ENCODE assay signal across 21 cellular contexts in the genomic region with DNA sequence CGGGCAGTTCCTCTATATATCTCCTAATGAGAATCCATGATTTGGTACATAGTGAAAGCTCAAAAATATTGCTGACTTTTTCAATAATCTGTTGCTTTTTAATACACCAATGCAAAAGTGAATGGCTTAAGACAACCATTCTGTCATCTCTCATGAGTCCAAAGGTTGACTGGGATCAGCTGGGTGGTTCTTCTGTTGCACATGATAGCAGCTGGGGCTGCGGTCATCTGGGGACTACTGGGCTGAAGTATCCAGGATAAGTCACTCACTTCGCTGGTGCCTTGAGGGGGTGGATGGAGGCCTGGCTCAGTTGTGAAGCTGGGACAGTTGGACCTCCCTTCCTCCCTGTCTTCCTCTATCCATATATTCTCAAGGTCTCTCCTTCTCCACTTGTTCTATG. TPM values are rescaled to one million over a fixed set of nuclear protein-coding genes. Genes with fewer than 3 reads are reported as not detected.
DNase-seq lines count a peak whose midpoint lies in the region; ATAC-seq, FAIRE-seq and TF ChIP-seq lines count a peak whose summit lies in the region.
"Had no signal": no experiment of that assay in that cellular context is flagged by ENCODE, and none has a peak within 500 bp of the region (broad histone marks: within the 10 kb centered on the region; RNA-seq: fewer than 3 reads in every experiment).

No MANE protein-coding gene starts in this region.

- CTCF ChIA-PET in HEK293 (lab: Yijun Ruan, JAX), result interaction anchor here (0.6 to 2.6 kb wide), 7 partner anchors 10 to 327 kb away, joined by 3 to 28 read pairs (median 3); no protein-coding TSS in a partner anchor
- CTCF ChIA-PET in K562 (lab: Yijun Ruan, JAX; ENCODE audit: low intra/inter-chr PET ratio), result no interaction called here
- CTCF ChIA-PET in HepG2 (lab: Yijun Ruan, JAX; ENCODE audit: low intra/inter-chr PET ratio, low total read pairs), result no interaction called here

- TF ChIP-seq POLR2A in K562 (conservative IDR thresholded peaks at IDR 0.05), result no peak
- no peak for TF ChIP-seq POLR2A in HepG2 (IDR thresholded peaks at IDR 0.05; ENCODE audit: insufficient read depth in 1 of 2, low read depth in 2 of 2, low read length in 2 of 2)

- TF ChIP-seq RAD21 in K562 (CRISPR knock-in tag; conservative IDR thresholded peaks at IDR 0.05 in 1 of 2, IDR thresholded peaks at IDR 0.05 in 1 of 2), result no peak
- TF ChIP-seq RAD21 in HepG2 (CRISPR knock-in tag; IDR thresholded peaks at IDR 0.05), result no peak

- no TSS peak for BruUV-seq in K562 (replicated peaks; lab: Mats Ljungman, UMichigan)
- no TSS peak for BruUV-seq in HepG2 (replicated peaks; lab: Mats Ljungman, UMichigan)

- no peak for ATAC-seq in K562
- ATAC-seq in HepG2, result no peak

- TF ChIP-seq EP300 in K562 (IDR thresholded peaks at IDR 0.05; ENCODE audit: low read length) (no peak), HepG2 (IDR thresholded peaks at IDR 0.05; ENCODE audit: low read depth in 2 of 2, low read length in 2 of 2) (no peak), HepG2 (CRISPR knock-in tag; IDR thresholded peaks at IDR 0.05; ENCODE audit: borderline replicate concordance) (no peak)

- H3K79me2 ChIP-seq in K562 (ENCODE audit: control insufficient read depth, insufficient read depth, low read length) (no peaks in the 10 kb centered on the region), HepG2 (ENCODE audit: insufficient read depth, low read length) (no peaks in the 10 kb centered on the region)

- H3K4me3 ChIP-seq in HEK293 (ENCODE audit: low read depth, low read length) (no peak overlapping the region), K562 (no peak overlapping the region), HepG2 (replicated peaks in 1 of 3; ENCODE audit: insufficient read depth in 1 of 3, low read depth in 2 of 3, low read length in 3 of 3) (no peak overlapping the region)
- H3K4me3 ChIP-seq: GM23248 had no signal

- no peak overlapping the region for H3K27ac ChIP-seq in HEK293 (ENCODE audit: extremely low read depth, low read depth, low read length)
- H3K27ac ChIP-seq in K562 (ENCODE audit: extremely low read depth, low read depth, low read length), result no peak overlapping the region
- H3K27ac ChIP-seq in HepG2 (ENCODE audit: extremely low read length, insufficient read depth, low read length), result no peak overlapping the region
- H3K27ac ChIP-seq: C4-2B, GM23248, HL-60 had no signal

- H3K9me1 ChIP-seq in K562 (ENCODE audit: control insufficient read depth, insufficient read depth, low read length), result no peaks in the 10 kb centered on the region

- H3K9me3 ChIP-seq in HEK293 (ENCODE audit: control insufficient read depth, insufficient read depth, low read depth, low read length) (peaks cover 2% of the 10 kb centered on the region; the same call in 1 of the 2 replicates), K562 (replicated peaks; ENCODE audit: control insufficient read depth, insufficient read depth, low read depth, low read length) (no peaks in the 10 kb centered on the region), HepG2 (ENCODE audit: low read length) (peaks cover 8% of the 10 kb centered on the region; the same call in 1 of the 2 replicates)

- H3K36me3 ChIP-seq in HEK293 (ENCODE audit: control insufficient read depth in 2 of 2, insufficient read depth in 1 of 2, low read length in 2 of 2), result no peaks in the 10 kb centered on the region
- H3K36me3 ChIP-seq in K562 (ENCODE audit: control insufficient read depth, insufficient read depth, low read length), result no peaks in the 10 kb centered on the region
- H3K36me3 ChIP-seq in HepG2 (replicated peaks in 1 of 2; ENCODE audit: control insufficient read depth in 1 of 2, insufficient read depth in 2 of 2, low read length in 2 of 2), result no peaks in the 10 kb centered on the region

- H3K27me3 ChIP-seq in K562 (ENCODE audit: control insufficient read depth in 2 of 2, insufficient read depth in 2 of 2, low read length in 2 of 2) (peaks cover 4 to 11% of the 10 kb centered on the region in 2 experiments; a peak in 2 of 5 replicates), HepG2 (ENCODE audit: control insufficient read depth in 1 of 2, insufficient read depth in 2 of 2, low read length in 2 of 2) (peaks cover 0 to 22% of the 10 kb centered on the region in 2 experiments; a peak in 4 of 5 replicates)

- H3K4me2 ChIP-seq in K562 (ENCODE audit: insufficient read depth, low read length) (no peak overlapping the region), HepG2 (ENCODE audit: low read depth, low read length) (no peak overlapping the region)

- in situ Hi-C loops in K562 (cut with MboI), result no loop called here
- in situ Hi-C loops in HepG2 (cut with HindIII; ENCODE audit: extremely low pct_ligation_motif_present, low pct_unique_long_range_greater_than_20kb), result no loop called here
- in situ Hi-C loops in G401 (cut with HindIII; ENCODE audit: low sequenced_read_pairs), result no loop called here

- H3K4me1 ChIP-seq in HEK293 (ENCODE audit: control insufficient read depth, insufficient read depth, low read length), result no peaks in the 10 kb centered on the region
- no peaks in the 10 kb centered on the region for H3K4me1 ChIP-seq in K562 (replicated peaks in 1 of 2; ENCODE audit: control insufficient read depth in 2 of 2, insufficient read depth in 2 of 2, low read length in 2 of 2)
- peaks cover 12% of the 10 kb centered on the region for H3K4me1 ChIP-seq in HepG2 (ENCODE audit: insufficient read depth, low read length)

- intact Hi-C loops in K562 (cut with micrococcal nuclease) (no loop called here), HepG2 (cut with micrococcal nuclease; ENCODE audit: unreplicated experiment) (no loop called here)

- TF ChIP-seq CTCF in HEK293 (tag by site-specific recombination; IDR thresholded peaks at IDR 0.05) (no peak), K562 (IDR thresholded peaks at IDR 0.05 in 2 of 3, conservative IDR thresholded peaks at IDR 0.05 in 1 of 3; ENCODE audit: insufficient read depth in 2 of 3, low read depth in 1 of 3, low read length in 3 of 3) (no peak), HepG2 (CRISPR knock-in tag; IDR thresholded peaks at IDR 0.05) (no peak), GM20000 (IDR thresholded peaks at IDR 0.05; ENCODE audit: extremely low read depth, missing control alignments) (no peak)

- no peak overlapping the region for H2AFZ ChIP-seq in K562 (ENCODE audit: low read depth, low read length)
- no peak overlapping the region for H2AFZ ChIP-seq in HepG2 (ENCODE audit: low read length)
- H2AFZ ChIP-seq: GM23248 had no signal

- FAIRE-seq in K562 (lab: Jason Lieb, UNC) (no peak), HepG2 (lab: Jason Lieb, UNC) (no peak)
- FAIRE-seq: A204.1, H54 had no signal

- 9% methylated on average over 3 of the region's 3 CpGs for WGBS in K562 (ENCODE audit: insufficient coverage, low coverage, missing lambda C conversion rate)
- WGBS in HepG2 (ENCODE audit: low lambda C conversion rate), result 42% methylated on average over 3 of the region's 3 CpGs

- POLR2A ChIA-PET in HEK293 (lab: Yijun Ruan, JAX) (no interaction called here), K562 (lab: Yijun Ruan, JAX) (interaction anchor here (0.6 to 1.1 kb wide), 3 partner anchors 81 to 362 kb away, joined by 3 read pairs; no protein-coding TSS in a partner anchor), HepG2 (lab: Yijun Ruan, JAX) (interaction anchor here (0.6 kb wide), 1 partner anchor 59 kb away, joined by 4 read pairs; no protein-coding TSS in a partner anchor)

- H3K9ac ChIP-seq in K562 (ENCODE audit: insufficient read depth in 1 of 2, low read depth in 2 of 2, low read length in 2 of 2) (no peak overlapping the region), HepG2 (ENCODE audit: insufficient read depth, low read depth, low read length) (no peak overlapping the region)
- H3K9ac ChIP-seq: GM23248 had no signal

- H4K20me1 ChIP-seq in K562 (replicated peaks; ENCODE audit: control insufficient read depth, insufficient read depth, low read length) (0 out of 2 replicates have a peak, but pooled peaks cover 4% of the 10 kb centered on the region), HepG2 (ENCODE audit: insufficient read depth, low read length) (no peaks in the 10 kb centered on the region)

- DNase-seq in K562 (ENCODE audit: extremely low read depth in 1 of 4, low spot score in 3 of 4) (peak in 1 of 4 experiments; percentile 20), HepG2 (ENCODE audit: low spot score) (no peak), COR-L47 (lab: John Stamatoyannopoulos, UW) (no peak), G401 (ENCODE audit: low spot score) (no peak), GM20000 (ENCODE audit: low spot score) (no peak)
- DNase-seq: AML-193; CD4-positive, alpha-beta T cell; DMS153; DMS79; GF-D8; GM23248; HCEC 1CT; HFFc6; IMR-90; KBM-7 had no signal

RNA-seq across cellular contexts. Expression of a gene that starts 53.7 kb away (rescaled TPM):
- 0.14 and 0.16 TPM in 2 replicates for total RNA-seq in K562 (2011; cell fraction: chromatin; rRNA removed; ENCODE audit: low replicate concordance)
- under 0.01 TPM in 2 replicates for total RNA-seq in K562 (2011; cell fraction: nucleolus; rRNA removed)
- total RNA-seq in K562 (2011; cell fraction: nucleoplasm; rRNA removed), result 0.07 and 0.23 TPM in 2 replicates
- total RNA-seq in K562 (2014; rRNA removed) (not detected in 2 replicates), K562 (2014; rRNA removed; fragmentation: Illumina TruSeq; extraction: Trizol) (not detected in 2 replicates), K562 (2015; rRNA removed; fragmentation: Illumina TruSeq; extraction: Trizol) (not detected in 2 replicates), K562 (2021) (not detected in 2 replicates), HepG2 (2016; rRNA removed; fragmentation: Illumina TruSeq; extraction: Trizol) (not detected in 2 replicates)
- polyA plus RNA-seq in K562 (2011; rRNA removed) (0.01 and 0.03 TPM in 2 replicates), K562 (2014; fragmentation: Illumina TruSeq; extraction: Trizol) (not detected in 2 replicates), K562 (2014; fragmentation: Nextera tagmentation; extraction: Ambion mirVana) (not detected), K562 (2014; rRNA removed) (not detected in 2 replicates), HepG2 (2011; rRNA removed) (not detected in 2 replicates)
- polyA plus RNA-seq in K562 (2011; cell fraction: cytosol; rRNA removed), result 0.04 TPM in 1 of 2 replicates, not detected in the other
- polyA plus RNA-seq in K562 (2011; cell fraction: nucleus; rRNA removed), result 0.13 and 0.34 TPM in 2 replicates
- 0.01 and 0.03 TPM in 2 replicates for polyA plus RNA-seq in K562 (2012)
- polyA minus RNA-seq in K562 (2011; rRNA and poly(A)+ RNA removed), result 0.04 TPM in 1 of 2 replicates, not detected in the other
- not detected in 2 replicates for polyA minus RNA-seq in K562 (2011; cell fraction: cytosol; rRNA and poly(A)+ RNA removed)
- under 0.01 TPM in 1 of 2 replicates, not detected in the other for polyA minus RNA-seq in K562 (2011; cell fraction: nucleus; rRNA and poly(A)+ RNA removed)
- total RNA-seq in HepG2 (2016; cell fraction: cytosol; rRNA removed; fragmentation: Illumina TruSeq; extraction: Trizol; ENCODE audit: low read depth), result not detected in 2 replicates
- not detected in 2 replicates for total RNA-seq in HepG2 (2016; cell fraction: insoluble cytoplasmic fraction; rRNA removed; fragmentation: Illumina TruSeq; extraction: Trizol)
- total RNA-seq in HepG2 (2016; cell fraction: membrane; rRNA removed; fragmentation: Illumina TruSeq; extraction: Trizol), result not detected in 2 replicates
- not detected in 2 replicates for total RNA-seq in HepG2 (2016; cell fraction: nucleus; rRNA removed; fragmentation: Illumina TruSeq; extraction: Trizol)
- not detected in 2 replicates for polyA plus RNA-seq in HepG2 (2011; cell fraction: cytosol; rRNA removed)
- not detected in 2 replicates for polyA plus RNA-seq in HepG2 (2011; cell fraction: nucleus; rRNA removed)
- polyA plus RNA-seq in HepG2 (2012), result not detected in 2 replicates
- polyA plus RNA-seq in HepG2 (2016; cell fraction: cytosol; fragmentation: Illumina TruSeq; extraction: Trizol; ENCODE audit: low read depth), result not detected in 2 replicates
- not detected in 2 replicates for polyA plus RNA-seq in HepG2 (2016; cell fraction: insoluble cytoplasmic fraction; fragmentation: Illumina TruSeq; extraction: Trizol; ENCODE audit: low read depth)
- not detected in 2 replicates for polyA plus RNA-seq in HepG2 (2016; cell fraction: membrane; fragmentation: Illumina TruSeq; extraction: Trizol; ENCODE audit: low read depth)
- polyA plus RNA-seq in HepG2 (2016; cell fraction: nucleus; fragmentation: Illumina TruSeq; extraction: Trizol; ENCODE audit: insufficient read depth, low read depth), result not detected in 2 replicates
- polyA minus RNA-seq in HepG2 (2011; rRNA and poly(A)+ RNA removed; ENCODE audit: low replicate concordance), result 2.3 TPM in 1 of 2 replicates, not detected in the other
- not detected in 2 replicates for polyA minus RNA-seq in HepG2 (2011; cell fraction: cytosol; rRNA and poly(A)+ RNA removed)
- not detected in 2 replicates for polyA minus RNA-seq in HepG2 (2011; cell fraction: nucleus; rRNA and poly(A)+ RNA removed)
- total RNA-seq in G401 (2014; rRNA removed; shearing (Covaris generic)), result not detected in 2 replicates
- total RNA-seq: CD4-positive, alpha-beta T cell; Daoy; IMR-90 had no signal
- polyA plus RNA-seq: GM23248 had no signal
